ENCODE assay signal across 8 cellular contexts in the genomic region with DNA sequence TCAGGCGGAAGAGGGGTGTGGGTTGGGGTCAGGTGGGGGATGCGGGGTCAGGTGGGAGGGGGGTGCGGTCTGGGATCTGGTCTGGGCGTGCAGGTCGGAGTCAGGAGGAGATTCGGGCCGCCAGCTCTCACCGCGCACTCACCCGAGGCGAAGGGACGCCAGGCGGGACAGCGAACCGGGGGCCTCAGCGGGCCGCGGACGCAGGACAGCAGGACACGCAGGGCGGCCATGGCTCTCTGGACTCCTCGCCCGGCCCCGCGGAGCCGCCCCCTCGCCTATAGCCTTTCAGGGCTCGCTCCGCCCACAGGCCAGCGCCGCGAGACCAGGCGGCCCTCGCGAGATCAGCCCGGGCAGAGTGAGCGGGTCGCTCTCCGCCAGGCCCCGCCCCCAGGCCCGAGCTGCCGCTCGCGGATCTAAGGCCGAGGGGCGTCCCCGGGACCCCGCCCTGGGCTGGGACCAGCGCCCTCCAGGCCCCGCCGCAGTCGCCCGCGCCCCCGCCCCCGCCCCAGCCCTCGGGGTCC. TPM values are rescaled to one million over a fixed set of nuclear protein-coding genes. Genes with fewer than 3 reads are reported as not detected.
DNase-seq lines count a peak whose midpoint lies in the region; ATAC-seq, FAIRE-seq and TF ChIP-seq lines count a peak whose summit lies in the region.

A gene (minus strand): TSS at position 251 of the 521 bp plus-strand sequence. CDS start 21 bp downstream, at position 230.

- peaks cover 18% of the 10 kb centered on the region; the same call in 1 of the 2 replicates for H3K36me3 Mint-ChIP-seq in WTC11
- H3K36me3 Mint-ChIP-seq in immature natural killer cell = peaks cover 4 to 5% (median 4%) of the 10 kb centered on the region in 3 donors

- ATAC-seq in GM18909 (IDR thresholded peaks at IDR 0.05; ENCODE audit: poor library complexity, unreplicated experiment) (peak; percentile 96), HG03159 (IDR thresholded peaks at IDR 0.05; ENCODE audit: unreplicated experiment) (peak; percentile 95), WTC11 (peak; percentile 98)

- CTCF ChIA-PET in WTC11 (lab: Charles Lee) = interaction anchor here (1.6 kb wide), 1 partner anchor 44 kb away, joined by 7 read pairs; no protein-coding TSS in a partner anchor

- H3K27ac Mint-ChIP-seq in WTC11 (0 out of 2 replicates have a peak within 1 kb of the TSS, but pooled peaks have one; percentile 49), immature natural killer cell (peak within 1 kb of the TSS; percentile 6 to 87 (median 81))

- H3K4me3 ChIP-seq in bronchial epithelial cell (ENCODE audit: low read depth, low read length) = peak within 1 kb of the TSS; percentile 96

- no peaks in the 10 kb centered on the region for H3K9me3 Mint-ChIP-seq in WTC11
- no peaks in the 10 kb centered on the region for H3K9me3 Mint-ChIP-seq in immature natural killer cell

- POLR2A ChIA-PET in WTC11 (lab: Charles Lee) = interaction anchor here (0.7 to 1.0 kb wide), 3 partner anchors 12 to 20 kb away, joined by 3 read pairs; a partner anchor contains a TSS

- TF ChIP-seq CTCF in WTC11 (IDR thresholded peaks at IDR 0.05) = no peak
- TF ChIP-seq CTCF in bronchial epithelial cell (IDR thresholded peaks at IDR 0.05; ENCODE audit: insufficient read depth, low read length, severe bottlenecking) = no peak

- in situ Hi-C loops in ACHN (cut with HindIII; ENCODE audit: low pct_ligation_motif_present, low pct_unique_long_range_greater_than_20kb, low sequenced_read_pairs) = no loop called here

- H3K27me3 ChIP-seq in bronchial epithelial cell (ENCODE audit: control insufficient read depth, insufficient read depth, low read length) = no peaks in the 10 kb centered on the region

- H3K4me1 Mint-ChIP-seq in WTC11 (peaks cover 2% of the 10 kb centered on the region; the same call in 1 of the 2 replicates), immature natural killer cell (peaks cover 7 to 14% of the 10 kb centered on the region in 2 donors)

- FAIRE-seq in bronchial epithelial cell (lab: Jason Lieb, UNC) = no peak

- peak; percentile 95 for DNase-seq in ACHN
- DNase-seq in NCI-H2227 (lab: John Stamatoyannopoulos, UW; ENCODE audit: unreplicated experiment) = peak; percentile 95
- peak; percentile 97 for DNase-seq in WTC11 (ENCODE audit: low spot score)
- peak; percentile 68 for DNase-seq in bronchial epithelial cell (ENCODE audit: low read depth)
- peak; percentile 93 to 94 (median 93) for DNase-seq in immature natural killer cell
- DNase-seq in smooth muscle cell of the brain vasculature (ENCODE audit: low read depth, low spot score) = peak; percentile 82

- H3K27me3 Mint-ChIP-seq in WTC11 (ENCODE audit: low read depth) (peaks cover 44% of the 10 kb centered on the region), immature natural killer cell (ENCODE audit: low read depth in 3 of 3) (peaks cover 0 to 3% (median 0%) of the 10 kb centered on the region in 3 donors)

- H3K4me3 Mint-ChIP-seq in WTC11 (peak within 1 kb of the TSS; percentile 85), immature natural killer cell (peak within 1 kb of the TSS; percentile 78 to 89 (median 86))

- H3K36me3 ChIP-seq in bronchial epithelial cell (ENCODE audit: control insufficient read depth, insufficient read depth, low read length) = peaks cover 16% of the 10 kb centered on the region

TF ChIP-seq in WTC11, 78 proteins besides CTCF, POLR2A, EP300 and RAD21 (continues in another document):
- no peak for TF ChIP-seq JUN (CRISPR knock-in tag; IDR thresholded peaks at IDR 0.05)
- no peak for TF ChIP-seq OVOL2 (CRISPR knock-in tag; IDR thresholded peaks at IDR 0.05; ENCODE audit: borderline replicate concordance)
- peak; percentile 60; the same call in 1 of the 2 replicates for TF ChIP-seq CBFB (CRISPR knock-in tag; IDR thresholded peaks at IDR 0.05; ENCODE audit: low read depth)
- no peak for TF ChIP-seq ZNF121 (CRISPR knock-in tag; IDR thresholded peaks at IDR 0.05)
- no peak for TF ChIP-seq GTF2I (CRISPR knock-in tag; conservative IDR thresholded peaks at IDR 0.05)
- TF ChIP-seq, protein P1, sequence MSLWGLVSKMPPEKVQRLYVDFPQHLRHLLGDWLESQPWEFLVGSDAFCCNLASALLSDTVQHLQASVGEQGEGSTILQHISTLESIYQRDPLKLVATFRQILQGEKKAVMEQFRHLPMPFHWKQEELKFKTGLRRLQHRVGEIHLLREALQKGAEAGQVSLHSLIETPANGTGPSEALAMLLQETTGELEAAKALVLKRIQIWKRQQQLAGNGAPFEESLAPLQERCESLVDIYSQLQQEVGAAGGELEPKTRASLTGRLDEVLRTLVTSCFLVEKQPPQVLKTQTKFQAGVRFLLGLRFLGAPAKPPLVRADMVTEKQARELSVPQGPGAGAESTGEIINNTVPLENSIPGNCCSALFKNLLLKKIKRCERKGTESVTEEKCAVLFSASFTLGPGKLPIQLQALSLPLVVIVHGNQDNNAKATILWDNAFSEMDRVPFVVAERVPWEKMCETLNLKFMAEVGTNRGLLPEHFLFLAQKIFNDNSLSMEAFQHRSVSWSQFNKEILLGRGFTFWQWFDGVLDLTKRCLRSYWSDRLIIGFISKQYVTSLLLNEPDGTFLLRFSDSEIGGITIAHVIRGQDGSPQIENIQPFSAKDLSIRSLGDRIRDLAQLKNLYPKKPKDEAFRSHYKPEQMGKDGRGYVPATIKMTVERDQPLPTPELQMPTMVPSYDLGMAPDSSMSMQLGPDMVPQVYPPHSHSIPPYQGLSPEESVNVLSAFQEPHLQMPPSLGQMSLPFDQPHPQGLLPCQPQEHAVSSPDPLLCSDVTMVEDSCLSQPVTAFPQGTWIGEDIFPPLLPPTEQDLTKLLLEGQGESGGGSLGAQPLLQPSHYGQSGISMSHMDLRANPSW (CRISPR knock-in tag; conservative IDR thresholded peaks at IDR 0.05; ENCODE audit: low read depth) = no peak
- TF ChIP-seq, protein P2, sequence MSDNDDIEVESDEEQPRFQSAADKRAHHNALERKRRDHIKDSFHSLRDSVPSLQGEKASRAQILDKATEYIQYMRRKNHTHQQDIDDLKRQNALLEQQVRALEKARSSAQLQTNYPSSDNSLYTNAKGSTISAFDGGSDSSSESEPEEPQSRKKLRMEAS (CRISPR knock-in tag; IDR thresholded peaks at IDR 0.05) = peak; percentile 49; the same call in 1 of the 2 replicates
- TF ChIP-seq TEAD4 (CRISPR knock-in tag; IDR thresholded peaks at IDR 0.05) = no peak
- TF ChIP-seq, protein P3, sequence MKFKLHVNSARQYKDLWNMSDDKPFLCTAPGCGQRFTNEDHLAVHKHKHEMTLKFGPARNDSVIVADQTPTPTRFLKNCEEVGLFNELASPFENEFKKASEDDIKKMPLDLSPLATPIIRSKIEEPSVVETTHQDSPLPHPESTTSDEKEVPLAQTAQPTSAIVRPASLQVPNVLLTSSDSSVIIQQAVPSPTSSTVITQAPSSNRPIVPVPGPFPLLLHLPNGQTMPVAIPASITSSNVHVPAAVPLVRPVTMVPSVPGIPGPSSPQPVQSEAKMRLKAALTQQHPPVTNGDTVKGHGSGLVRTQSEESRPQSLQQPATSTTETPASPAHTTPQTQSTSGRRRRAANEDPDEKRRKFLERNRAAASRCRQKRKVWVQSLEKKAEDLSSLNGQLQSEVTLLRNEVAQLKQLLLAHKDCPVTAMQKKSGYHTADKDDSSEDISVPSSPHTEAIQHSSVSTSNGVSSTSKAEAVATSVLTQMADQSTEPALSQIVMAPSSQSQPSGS (CRISPR knock-in tag; IDR thresholded peaks at IDR 0.05; ENCODE audit: borderline replicate concordance, low read depth) = no peak
- TF ChIP-seq ZNF263 (CRISPR knock-in tag; IDR thresholded peaks at IDR 0.05; ENCODE audit: low read depth) = no peak
- TF ChIP-seq HMGA2 (CRISPR knock-in tag; IDR thresholded peaks at IDR 0.05) = no peak
- TF ChIP-seq, protein P4, sequence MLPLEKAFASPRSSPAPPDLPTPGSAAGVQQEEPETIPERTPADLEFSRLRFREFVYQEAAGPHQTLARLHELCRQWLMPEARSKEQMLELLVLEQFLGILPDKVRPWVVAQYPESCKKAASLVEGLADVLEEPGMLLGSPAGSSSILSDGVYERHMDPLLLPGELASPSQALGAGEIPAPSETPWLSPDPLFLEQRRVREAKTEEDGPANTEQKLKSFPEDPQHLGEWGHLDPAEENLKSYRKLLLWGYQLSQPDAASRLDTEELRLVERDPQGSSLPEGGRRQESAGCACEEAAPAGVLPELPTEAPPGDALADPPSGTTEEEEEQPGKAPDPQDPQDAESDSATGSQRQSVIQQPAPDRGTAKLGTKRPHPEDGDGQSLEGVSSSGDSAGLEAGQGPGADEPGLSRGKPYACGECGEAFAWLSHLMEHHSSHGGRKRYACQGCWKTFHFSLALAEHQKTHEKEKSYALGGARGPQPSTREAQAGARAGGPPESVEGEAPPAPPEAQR (CRISPR knock-in tag; IDR thresholded peaks at IDR 0.05) = no peak
- 0 out of 2 replicates have a peak, but pooled peaks have one; percentile 11 for TF ChIP-seq FOXK1 (CRISPR knock-in tag; IDR thresholded peaks at IDR 0.05)
- no peak for TF ChIP-seq MYBL2 (CRISPR knock-in tag; IDR thresholded peaks at IDR 0.05)
- TF ChIP-seq IRF2 (CRISPR knock-in tag; IDR thresholded peaks at IDR 0.05; ENCODE audit: borderline replicate concordance, low read depth) = no peak
- no peak for TF ChIP-seq SOX15 (CRISPR knock-in tag; IDR thresholded peaks at IDR 0.05)

RNA-seq across cellular contexts. Expression of the gene that starts here (rescaled TPM):
- total RNA-seq in WTC11 (2021) = 84.1 to 91.8 TPM (median 88.8 TPM) in 3 replicates
- 44.8 and 49.0 TPM in 2 replicates for total RNA-seq in bronchial epithelial cell
- 100 to 1,000 TPM in 2 of 3 donors, 10 to 100 TPM in 1; 91.2 to 134 (median 118) TPM for polyA plus RNA-seq in immature natural killer cell

Comparison
In these comparisons a context has a peak if more than half of its experiments do, and no peak if none do; other contexts are left out.
1. Peak in every context shown above with its lines: DNase-seq, ATAC-seq and H3K4me3 ChIP-seq.